Comparison of ENCODE assay signal across 9 cellular contexts in the genomic region with DNA sequence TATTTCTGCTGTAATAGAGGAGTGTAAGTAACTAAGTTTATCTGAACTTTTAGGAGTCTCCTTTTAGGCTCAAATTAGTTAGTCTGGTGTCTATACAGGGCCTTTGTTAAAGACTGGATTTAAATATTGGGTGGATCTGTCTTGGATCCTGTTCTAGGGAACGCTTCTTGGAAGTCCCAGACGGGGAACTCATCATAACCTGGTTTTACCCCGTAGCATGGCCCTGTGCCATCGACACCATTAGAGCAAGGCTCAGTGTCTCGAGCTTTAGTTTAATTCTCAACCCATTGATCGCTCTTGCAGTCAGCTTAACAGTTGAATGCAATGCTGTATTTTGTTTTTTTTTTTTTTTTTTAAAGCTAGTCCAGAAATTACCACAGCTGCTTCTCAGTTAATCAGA.
DNase-seq lines count a peak whose midpoint lies in the region; ATAC-seq, FAIRE-seq and TF ChIP-seq lines count a peak whose summit lies in the region.
"Had no signal": no experiment of that assay in that cellular context is flagged by ENCODE, and none has a peak within 500 bp of the region (broad histone marks: within the 10 kb centered on the region; RNA-seq: fewer than 3 reads in every experiment).

No MANE protein-coding gene starts in this region.

- H3K27me3 Mint-ChIP-seq in Calu3 (ENCODE audit: unreplicated experiment) = no peaks in the 10 kb centered on the region
- no peaks in the 10 kb centered on the region for H3K27me3 Mint-ChIP-seq in chondrocyte (ENCODE audit: low read depth)
- no peaks in the 10 kb centered on the region for H3K27me3 Mint-ChIP-seq in naive thymus-derived CD4-positive, alpha-beta T cell

- DNase-seq in Calu3 (no peak), NCI-H1092 treated with DMSO at 0.1 percent for 48 hours (lab: John Stamatoyannopoulos, UW) (peak; percentile 92), chondrocyte (ENCODE audit: low spot score) (no peak), NOMO-1 treated with dmso at 0.1 percent for 144 hours (lab: John Stamatoyannopoulos, UW; ENCODE audit: unreplicated experiment) (no peak), coronary artery (ENCODE audit: low spot score) (no peak), urothelium cell line (ENCODE audit: low spot score) (no peak)
- DNase-seq in naive thymus-derived CD4-positive, alpha-beta T cell = no peak
- DNase-seq: occipital lobe had no signal

- H3K27ac ChIP-seq in naive thymus-derived CD4-positive, alpha-beta T cell (ENCODE audit: low read depth, low read length) = peak overlapping the region; percentile 80
- H3K27ac ChIP-seq in coronary artery = peak overlapping the region in 1 of 2 donors; percentile 57

- H3K27ac Mint-ChIP-seq in Calu3 (ENCODE audit: unreplicated experiment) (peak overlapping the region; percentile 60), chondrocyte (ENCODE audit: unreplicated experiment) (peak overlapping the region; percentile 68)
- peak overlapping the region; percentile 82 to 100 (median 99) for H3K27ac Mint-ChIP-seq in naive thymus-derived CD4-positive, alpha-beta T cell

- H3K36me3 Mint-ChIP-seq in Calu3 (ENCODE audit: insufficient read depth, unreplicated experiment) (no peaks in the 10 kb centered on the region), chondrocyte (ENCODE audit: low read depth) (no peaks in the 10 kb centered on the region)
- H3K36me3 Mint-ChIP-seq in naive thymus-derived CD4-positive, alpha-beta T cell = peaks cover 0 to 14% (median 3%) of the 10 kb centered on the region in 5 donors

- no peaks in the 10 kb centered on the region for H3K36me3 ChIP-seq in naive thymus-derived CD4-positive, alpha-beta T cell (ENCODE audit: control insufficient read depth in 2 of 3, insufficient read depth in 3 of 3, low read length in 3 of 3)

- peaks cover 18 to 46% of the 10 kb centered on the region in 2 donors for H3K4me1 ChIP-seq in naive thymus-derived CD4-positive, alpha-beta T cell (ENCODE audit: control insufficient read depth in 2 of 2, insufficient read depth in 2 of 2, low read length in 2 of 2)

- POLR2A ChIA-PET in naive thymus-derived CD4-positive, alpha-beta T cell (lab: Charles Lee) = interaction anchor here (0.6 to 6.2 kb wide), 7 partner anchors 12 to 99 kb away, joined by 3 to 88 read pairs (median 5); a partner anchor contains a TSS

- H3K9me3 ChIP-seq in naive thymus-derived CD4-positive, alpha-beta T cell (ENCODE audit: control insufficient read depth in 2 of 3, low read length in 3 of 3) = no peaks in the 10 kb centered on the region

- no peaks in the 10 kb centered on the region for H3K27me3 ChIP-seq in naive thymus-derived CD4-positive, alpha-beta T cell (ENCODE audit: control insufficient read depth in 2 of 2, insufficient read depth in 2 of 2, low read length in 2 of 2)

- FAIRE-seq in urothelium cell line (lab: Jason Lieb, UNC) = no peak

- H3K4me3 Mint-ChIP-seq in Calu3 (ENCODE audit: low read depth, unreplicated experiment) = peak overlapping the region; percentile 56
- H3K4me3 Mint-ChIP-seq in chondrocyte (ENCODE audit: unreplicated experiment) = no peak overlapping the region
- peak overlapping the region; percentile 79 to 97 (median 91) for H3K4me3 Mint-ChIP-seq in naive thymus-derived CD4-positive, alpha-beta T cell

- CTCF ChIA-PET in Calu3 (lab: Charles Lee) = interaction anchor here (0.5 to 2.0 kb wide), 9 partner anchors 8 to 122 kb away, joined by 3 to 7 read pairs (median 3); a partner anchor contains a TSS
- CTCF ChIA-PET in naive thymus-derived CD4-positive, alpha-beta T cell (lab: Charles Lee) = interaction anchor here (1.0 to 3.2 kb wide), 6 partner anchors 36 to 122 kb away, joined by 3 to 17 read pairs (median 8); a partner anchor contains a TSS

- BruUV-seq in Calu3 (replicated peaks; lab: Mats Ljungman, UMichigan) = no TSS peak

- peak overlapping the region; percentile 14 for H3K4me3 ChIP-seq in naive thymus-derived CD4-positive, alpha-beta T cell (ENCODE audit: low read length)
- H3K4me3 ChIP-seq in coronary artery = no peak overlapping the region

- intact Hi-C loops in Calu3 (cut with micrococcal nuclease; ENCODE audit: unreplicated experiment) = loop anchor here (5.0 kb wide), 1 partner anchor 103 kb away; no protein-coding TSS in a partner anchor
- intact Hi-C loops in naive thymus-derived CD4-positive, alpha-beta T cell (cut with micrococcal nuclease) = loop anchor here (1.0 to 5.0 kb wide), 3 partner anchors 36 to 242 kb away; no protein-coding TSS in a partner anchor

- no peak for ATAC-seq in naive thymus-derived CD4-positive, alpha-beta T cell
- no peak for ATAC-seq in HG03280 (IDR thresholded peaks at IDR 0.05; ENCODE audit: unreplicated experiment)

- TF ChIP-seq CTCF in Calu3 (IDR thresholded peaks at IDR 0.05; ENCODE audit: unreplicated experiment) = no peak
- no peak for TF ChIP-seq CTCF in chondrocyte (IDR thresholded peaks at IDR 0.05)
- TF ChIP-seq CTCF in coronary artery (IDR thresholded peaks at IDR 0.05) = no peak

- H3K4me1 Mint-ChIP-seq in Calu3 (ENCODE audit: low read depth, unreplicated experiment) (peaks cover 79% of the 10 kb centered on the region), chondrocyte (ENCODE audit: low read depth) (peaks cover 47% of the 10 kb centered on the region)
- H3K4me1 Mint-ChIP-seq in naive thymus-derived CD4-positive, alpha-beta T cell = peaks cover 40 to 100% (median 91%) of the 10 kb centered on the region in 7 donors

- H3K9me3 Mint-ChIP-seq in Calu3 (ENCODE audit: low read depth, unreplicated experiment) (no peaks in the 10 kb centered on the region), chondrocyte (ENCODE audit: low read depth) (peaks cover 10% of the 10 kb centered on the region)
- peaks cover 0 to 16% (median 3%) of the 10 kb centered on the region in 11 donors for H3K9me3 Mint-ChIP-seq in naive thymus-derived CD4-positive, alpha-beta T cell
